ENCODE assay signal across 1 cellular context in the genomic region with DNA sequence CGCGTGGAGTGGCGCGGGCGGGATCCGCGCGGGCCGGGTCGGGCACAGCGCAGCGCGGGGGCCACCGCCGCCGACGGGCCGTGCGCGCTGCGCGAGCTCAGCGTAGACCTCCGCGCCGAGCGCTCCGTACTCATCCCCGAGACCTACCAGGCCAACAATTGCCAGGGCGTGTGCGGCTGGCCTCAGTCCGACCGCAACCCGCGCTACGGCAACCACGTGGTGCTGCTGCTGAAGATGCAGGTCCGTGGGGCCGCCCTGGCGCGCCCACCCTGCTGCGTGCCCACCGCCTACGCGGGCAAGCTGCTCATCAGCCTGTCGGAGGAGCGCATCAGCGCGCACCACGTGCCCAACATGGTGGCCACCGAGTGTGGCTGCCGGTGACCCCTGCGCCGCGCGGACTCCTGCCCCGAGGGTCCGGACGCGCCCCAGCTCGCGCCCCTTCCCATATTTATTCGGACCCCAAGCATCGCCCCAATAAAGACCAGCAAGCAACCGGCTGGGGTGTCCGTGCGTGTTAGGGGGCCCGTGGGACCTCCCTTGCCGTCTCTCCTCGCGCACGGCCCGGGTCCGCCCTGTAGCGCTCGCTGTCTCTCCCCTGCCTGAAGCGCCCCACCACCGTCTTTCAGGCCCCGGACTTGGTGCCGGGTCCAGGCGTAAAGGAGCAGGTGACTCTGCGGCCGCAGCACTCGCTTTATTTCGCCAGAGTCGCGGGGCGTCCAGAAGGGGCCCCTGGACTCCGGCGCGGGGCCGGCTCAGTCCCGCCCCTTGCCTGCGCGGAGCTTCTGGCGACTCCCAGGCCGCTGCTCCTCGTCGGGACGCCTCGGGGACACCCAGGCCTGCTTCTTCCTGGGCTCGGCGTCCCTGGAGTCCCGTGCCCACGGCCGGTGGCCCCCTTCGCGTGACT.
TF ChIP-seq lines count a peak whose summit lies in the region.

No MANE protein-coding gene starts in this region.

TF ChIP-seq in IMR-90, 13 proteins besides CTCF, POLR2A, EP300 and RAD21 (continued from another document):
- no peak for TF ChIP-seq MXI1 (IDR thresholded peaks at IDR 0.05; ENCODE audit: borderline replicate concordance, low read depth, low read length)
- no peak for TF ChIP-seq ELK1 (IDR thresholded peaks at IDR 0.05; ENCODE audit: borderline replicate concordance, low read depth, low read length)
- TF ChIP-seq RCOR1 (IDR thresholded peaks at IDR 0.05; ENCODE audit: insufficient replicate concordance, low read length) = no peak
- no peak for TF ChIP-seq BHLHE40 (IDR thresholded peaks at IDR 0.05; ENCODE audit: low read depth, low read length)
- no peak for TF ChIP-seq MAFK (IDR thresholded peaks at IDR 0.05; ENCODE audit: low read depth, low read length)
- no peak for TF ChIP-seq CHD1 (IDR thresholded peaks at IDR 0.05; ENCODE audit: low read depth, low read length)
- TF ChIP-seq, protein P1, sequence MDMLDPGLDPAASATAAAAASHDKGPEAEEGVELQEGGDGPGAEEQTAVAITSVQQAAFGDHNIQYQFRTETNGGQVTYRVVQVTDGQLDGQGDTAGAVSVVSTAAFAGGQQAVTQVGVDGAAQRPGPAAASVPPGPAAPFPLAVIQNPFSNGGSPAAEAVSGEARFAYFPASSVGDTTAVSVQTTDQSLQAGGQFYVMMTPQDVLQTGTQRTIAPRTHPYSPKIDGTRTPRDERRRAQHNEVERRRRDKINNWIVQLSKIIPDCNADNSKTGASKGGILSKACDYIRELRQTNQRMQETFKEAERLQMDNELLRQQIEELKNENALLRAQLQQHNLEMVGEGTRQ (IDR thresholded peaks at IDR 0.05; ENCODE audit: low read depth, low read length) = no peak
- TF ChIP-seq SMC3 (IDR thresholded peaks at IDR 0.05; ENCODE audit: low read depth, low read length) = no peak
- TF ChIP-seq CEBPB (IDR thresholded peaks at IDR 0.05; ENCODE audit: low read depth, low read length) = no peak
- TF ChIP-seq RFX5 (IDR thresholded peaks at IDR 0.05; ENCODE audit: low read depth, low read length) = no peak
- TF ChIP-seq NFE2L2 (IDR thresholded peaks at IDR 0.05; ENCODE audit: low read depth, low read length) = no peak
- TF ChIP-seq FOS (IDR thresholded peaks at IDR 0.05; ENCODE audit: low read depth, low read length) = no peak
